ENCODE assay signal across 7 cellular contexts in the genomic region with DNA sequence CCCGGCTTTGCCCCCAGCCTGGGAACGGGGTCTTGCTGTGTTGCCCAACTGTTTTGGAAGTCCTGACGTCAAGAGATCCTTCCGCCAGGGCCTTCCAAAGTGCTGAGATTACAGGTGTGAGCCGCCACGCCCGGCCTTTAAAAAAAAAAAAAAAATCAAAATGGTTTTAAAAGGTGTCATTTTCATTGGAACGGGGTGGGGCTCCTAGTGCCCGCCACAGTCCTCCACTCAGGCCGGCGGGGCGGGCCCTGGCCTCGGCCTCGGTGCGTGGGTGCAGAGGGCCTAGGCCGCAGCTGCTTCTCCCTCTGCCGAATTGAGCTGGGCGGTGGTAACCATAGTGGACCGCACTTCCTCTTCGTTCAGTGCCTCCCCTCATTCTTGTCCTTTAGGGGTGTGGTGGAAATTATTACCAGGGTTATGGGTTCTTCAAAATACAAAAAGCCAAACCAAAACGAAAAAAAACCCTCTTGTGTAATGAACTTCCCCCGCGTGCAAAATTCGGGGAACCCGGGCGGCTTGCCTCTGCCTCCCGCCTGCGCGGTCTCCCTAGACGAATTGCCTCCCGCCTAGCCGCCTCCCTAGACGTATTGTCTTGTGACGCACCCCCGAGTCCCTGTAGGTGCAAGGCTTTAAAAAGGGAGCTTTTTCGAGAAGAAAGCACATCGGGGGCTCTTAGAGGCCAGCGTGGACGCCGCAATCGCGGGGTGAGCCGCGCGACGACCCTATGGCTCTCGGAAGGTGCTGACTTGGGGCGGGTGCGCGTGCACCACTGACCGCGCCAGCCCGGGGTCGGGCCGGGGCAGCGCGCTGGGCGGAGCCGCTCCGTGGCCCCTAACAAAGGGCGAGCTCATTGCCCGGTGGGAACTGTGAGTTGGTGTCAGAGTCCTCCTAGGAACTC. TPM values are rescaled to one million over a fixed set of nuclear protein-coding genes. Genes with fewer than 3 reads are reported as not detected.
DNase-seq lines count a peak whose midpoint lies in the region; ATAC-seq and TF ChIP-seq lines count a peak whose summit lies in the region.

No MANE protein-coding gene starts in this region.

- no peaks in the 10 kb centered on the region for H4K20me1 ChIP-seq in smooth muscle cell (ENCODE audit: low read depth)

- H3K4me3 ChIP-seq in left ventricle myocardium inferior = peak overlapping the region; percentile 78
- no peak overlapping the region for H3K4me3 ChIP-seq in smooth muscle cell

- no peak overlapping the region for H3K9ac ChIP-seq in smooth muscle cell (ENCODE audit: low read depth)

- TF ChIP-seq CTCF in left ventricle myocardium inferior (IDR thresholded peaks at IDR 0.05; ENCODE audit: borderline replicate concordance) = no peak
- TF ChIP-seq CTCF in smooth muscle cell (IDR thresholded peaks at IDR 0.05; ENCODE audit: borderline replicate concordance, insufficient read depth, poor library complexity, severe bottlenecking) = no peak

- H3K79me2 ChIP-seq in smooth muscle cell (ENCODE audit: low read depth) = peaks cover 6% of the 10 kb centered on the region

- no peak overlapping the region for H2AFZ ChIP-seq in smooth muscle cell (ENCODE audit: low read depth)

- H3K36me3 ChIP-seq in left ventricle myocardium inferior (no peaks in the 10 kb centered on the region), smooth muscle cell (ENCODE audit: low read depth) (no peaks in the 10 kb centered on the region)

- intact Hi-C loops in left ventricle myocardium inferior (cut with micrococcal nuclease) = no loop called here

- H3K4me1 ChIP-seq in left ventricle myocardium inferior (peaks cover 35% of the 10 kb centered on the region), smooth muscle cell (ENCODE audit: low read depth) (peaks cover 5% of the 10 kb centered on the region)

- H3K4me2 ChIP-seq in smooth muscle cell = peak overlapping the region; percentile 83

- peaks cover 11% of the 10 kb centered on the region for H3F3A ChIP-seq in smooth muscle cell (ENCODE audit: low read depth)

- WGBS in smooth muscle cell (ENCODE audit: low lambda C conversion rate) = 66% methylated on average over 62 of the region's 62 CpGs

- no peaks in the 10 kb centered on the region for H3K9me3 ChIP-seq in left ventricle myocardium inferior (replicated peaks)
- no peaks in the 10 kb centered on the region for H3K9me3 ChIP-seq in smooth muscle cell (replicated peaks; ENCODE audit: low read depth)

- no peaks in the 10 kb centered on the region for H3K27me3 ChIP-seq in left ventricle myocardium inferior (ENCODE audit: low read depth)
- H3K27me3 ChIP-seq in smooth muscle cell (ENCODE audit: low read depth) = no peaks in the 10 kb centered on the region

- DNase-seq in LoVo (ENCODE audit: low spot score) (peak; percentile 18), left ventricle myocardium inferior (peak; percentile 54), smooth muscle cell (lab: John Stamatoyannopoulos, UW; ENCODE audit: unreplicated experiment) (no peak), NCI-H1417 (lab: John Stamatoyannopoulos, UW) (no peak), midbrain (lab: John Stamatoyannopoulos, UW) (no peak)
- peak; percentile 80 for DNase-seq in activated CD8-positive, alpha-beta memory T cell treated with anti-CD3 and anti-CD28 coated beads, Interleukin-2, amount 50 U/mL, for 48 hours

- peak overlapping the region; percentile 97 for H3K27ac ChIP-seq in left ventricle myocardium inferior (replicated peaks)
- H3K27ac ChIP-seq in smooth muscle cell (ENCODE audit: low read depth) = no peak overlapping the region

- no peak for ATAC-seq in HG03108 (IDR thresholded peaks at IDR 0.05; ENCODE audit: unreplicated experiment)

RNA-seq across cellular contexts. Expression of a gene that starts 10.5 kb away (rescaled TPM):
- total RNA-seq in left ventricle myocardium inferior = 20.8 TPM
- total RNA-seq in smooth muscle cell = 24.9 and 28.7 TPM in 2 replicates
- polyA plus RNA-seq in smooth muscle cell = 10.6 and 20.0 TPM in 2 replicates

RNA-seq across cellular contexts. Expression of a gene that starts 29.6 kb away (rescaled TPM):
- total RNA-seq in left ventricle myocardium inferior (6.0 TPM), smooth muscle cell (3.9 and 4.4 TPM in 2 replicates)
- polyA plus RNA-seq in smooth muscle cell = 1.1 and 1.6 TPM in 2 replicates

Comparison
In these comparisons a context has a peak if more than half of its experiments do, and no peak if none do; other contexts are left out.
1. DNase-seq: peak in LoVo (single experiment), activated CD8-positive, alpha-beta memory T cell treated with anti-CD3 and anti-CD28 coated beads, Interleukin-2, amount 50 U/mL, for 48 hours (single experiment) and left ventricle myocardium inferior (single experiment); none in smooth muscle cell (single experiment), NCI-H1417 (0 of 3) and midbrain (single experiment).